In genomic region chr6:9431945-9432344, GRCh38 we compare ENCODE assay signal across 28 cellular contexts.
"Had no signal": no experiment of that assay in that cellular context is flagged by ENCODE, and none has a peak within 500 bp of the region (broad histone marks: within the 10 kb centered on the region; RNA-seq: fewer than 3 reads in every experiment).

No MANE protein-coding gene starts in this region.

- H3K36me3 Mint-ChIP-seq: immature natural killer cell; memory B cell; naive thymus-derived CD4-positive, alpha-beta T cell; stimulated activated memory B cell treated with anti-CD40 and anti-IgM and Interleukin-4, amounts not matched to agents 10 μg/mL and 1 μg/mL and 100 μg/mL, for 72 hours had no signal

- H3K4me1 Mint-ChIP-seq: immature natural killer cell; memory B cell; naive thymus-derived CD4-positive, alpha-beta T cell; nephron; neural crest cell; stimulated activated memory B cell treated with anti-CD40 and anti-IgM and Interleukin-4, amounts not matched to agents 10 μg/mL and 1 μg/mL and 100 μg/mL, for 72 hours had no signal

- ATAC-seq: heart left ventricle; mucosa of descending colon; naive thymus-derived CD4-positive, alpha-beta T cell; right lobe of liver; stimulated activated memory B cell treated with anti-CD40 and anti-IgM and Interleukin-4, amounts not matched to agents 10 μg/mL and 1 μg/mL and 100 μg/mL, for 72 hours; stimulated activated naive CD8-positive, alpha-beta T cell treated with anti-CD3 and anti-CD28 coated beads, Interleukin-15, Interleukin-2, amounts not matched to agents 100 U/mL and 50 U/mL, for 24 hours; upper lobe of right lung had no signal

- H3K4me1 ChIP-seq: heart left ventricle, left ventricle myocardium inferior, right atrium auricular region, right lobe of liver, stomach, tibial artery, upper lobe of right lung had no signal

- H3K27me3 ChIP-seq: heart left ventricle, right atrium auricular region, stomach, tibial artery, upper lobe of right lung had no signal

- H3K9me3 Mint-ChIP-seq: nephron had no signal

- H3K36me3 ChIP-seq: heart left ventricle, left ventricle myocardium inferior, right atrium auricular region, right lobe of liver, stomach, thoracic aorta, tibial artery, upper lobe of right lung had no signal

- DNase-seq: heart left ventricle; hypothalamus; immature natural killer cell; left ventricle myocardium inferior; midbrain; mucosa of descending colon; naive thymus-derived CD4-positive, alpha-beta T cell; nucleus accumbens; right lobe of liver; stimulated activated CD4-positive, alpha-beta T cell treated with anti-CD3 and anti-CD28 coated beads, Interleukin-1b, Interleukin-23, amount 100 ng/mL, for 48 hours; stimulated activated CD4-positive, alpha-beta T cell treated with anti-CD3 and anti-CD28 coated beads, Interleukin-2, amount 100 ng/mL, for 48 hours; stimulated activated CD4-positive, alpha-beta T cell treated with anti-CD3 and anti-CD28 coated beads, Interleukin-4, amount 100 ng/mL, for 4 hours; stimulated activated CD8-positive, alpha-beta memory T cell treated with anti-CD3 and anti-CD28 coated beads, Interleukin-4, amount 100 ng/mL, for 48 hours; stimulated activated naive CD8-positive, alpha-beta T cell treated with anti-CD3 and anti-CD28 coated beads, Interleukin-15, Interleukin-2, amounts not matched to agents 100 U/mL and 50 U/mL, for 24 hours; stomach; tibial artery; trophoblast cell; upper lobe of right lung had no signal

- H3K9me3 ChIP-seq: heart left ventricle, left ventricle myocardium inferior, mucosa of descending colon, right atrium auricular region, right lobe of liver, stomach, thoracic aorta, tibial artery, upper lobe of right lung had no signal

- H3K27ac ChIP-seq: heart left ventricle, left ventricle myocardium inferior, right atrium auricular region, right lobe of liver, stomach, thoracic aorta, tibial artery, upper lobe of right lung had no signal

- H3K27me3 Mint-ChIP-seq: memory B cell; naive thymus-derived CD4-positive, alpha-beta T cell; progenitor cell of endocrine pancreas; stimulated activated memory B cell treated with anti-CD40 and anti-IgM and Interleukin-4, amounts not matched to agents 10 μg/mL and 1 μg/mL and 100 μg/mL, for 72 hours had no signal

- H3K4me3 Mint-ChIP-seq: immature natural killer cell; memory B cell; naive thymus-derived CD4-positive, alpha-beta T cell; nephron; neural crest cell; stimulated activated memory B cell treated with anti-CD40 and anti-IgM and Interleukin-4, amounts not matched to agents 10 μg/mL and 1 μg/mL and 100 μg/mL, for 72 hours had no signal

- H3K4me3 ChIP-seq: heart left ventricle, left ventricle myocardium inferior, mucosa of descending colon, right atrium auricular region, right lobe of liver, smooth muscle cell, stomach, thoracic aorta, tibial artery, upper lobe of right lung had no signal

- H3K27ac Mint-ChIP-seq: immature natural killer cell; memory B cell; naive thymus-derived CD4-positive, alpha-beta T cell; nephron; progenitor cell of endocrine pancreas; stimulated activated memory B cell treated with anti-CD40 and anti-IgM and Interleukin-4, amounts not matched to agents 10 μg/mL and 1 μg/mL and 100 μg/mL, for 72 hours had no signal

- FAIRE-seq: islet of Langerhans, urothelium cell line had no signal
